Comparison of ENCODE assay signal across 17 cellular contexts in genomic region chr10:119677904-119678755, GRCh38. TPM values are rescaled to one million over a fixed set of nuclear protein-coding genes. Genes with fewer than 3 reads are reported as not detected.
DNase-seq lines count a peak whose midpoint lies in the region; ATAC-seq and TF ChIP-seq lines count a peak whose summit lies in the region.
"Had no signal": no experiment of that assay in that cellular context is flagged by ENCODE, and none has a peak within 500 bp of the region (broad histone marks: within the 10 kb centered on the region; RNA-seq: fewer than 3 reads in every experiment).

No MANE protein-coding gene starts in this region.

- H3K36me3 ChIP-seq in left ventricle myocardium inferior (peaks cover 49% of the 10 kb centered on the region), mammary epithelial cell (ENCODE audit: insufficient read depth, low read length) (peaks cover 23% of the 10 kb centered on the region), muscle layer of duodenum (ENCODE audit: control insufficient read depth in 1 of 2, insufficient read depth in 2 of 2, low read length in 2 of 2) (peaks cover 22 to 37% of the 10 kb centered on the region in 2 donors), aorta (ENCODE audit: control insufficient read depth in 1 of 2, insufficient read depth in 2 of 2, low read length in 1 of 2) (peaks cover 2 to 8% of the 10 kb centered on the region in 2 donors)

- dilution Hi-C loops in mammary epithelial cell (cut with HindIII; ENCODE audit: low sequenced_read_pairs) = no loop called here

- no peak overlapping the region for H2AFZ ChIP-seq in mammary epithelial cell (ENCODE audit: low read depth, low read length)

- H4K20me1 ChIP-seq in mammary epithelial cell (ENCODE audit: insufficient read depth, low read length) = no peaks in the 10 kb centered on the region

- H3K4me3 ChIP-seq in left ventricle myocardium inferior (no peak overlapping the region), mammary epithelial cell (replicated peaks in 1 of 3; ENCODE audit: insufficient read depth in 1 of 3, low read depth in 2 of 3, low read length in 3 of 3) (no peak overlapping the region), muscle layer of duodenum (ENCODE audit: low read depth in 1 of 2, low read length in 2 of 2) (no peak overlapping the region), aorta (ENCODE audit: low read length in 2 of 2) (no peak overlapping the region)

- ATAC-seq in Right ventricle myocardium superior (ENCODE audit: poor library complexity) (no peak), aorta (ENCODE audit: low FRiP score) (no peak), GM18519 (IDR thresholded peaks at IDR 0.05; ENCODE audit: low FRiP score, unreplicated experiment) (no peak), GM18505 (IDR thresholded peaks at IDR 0.05; ENCODE audit: unreplicated experiment) (no peak)

- no peak overlapping the region for H3K4me2 ChIP-seq in mammary epithelial cell (ENCODE audit: insufficient read depth, low read depth, low read length)

- no TSS peak for BruUV-seq in mammary epithelial cell (replicated peaks; lab: Mats Ljungman, UMichigan)

- in situ Hi-C loops in mammary epithelial cell (cut with MboI; ENCODE audit: low sequenced_read_pairs in 2 of 2) = no loop called here

- H3K27me3 ChIP-seq in left ventricle myocardium inferior (ENCODE audit: low read depth) = no peaks in the 10 kb centered on the region
- no peaks in the 10 kb centered on the region for H3K27me3 ChIP-seq in mammary epithelial cell (ENCODE audit: insufficient read depth, low read length)
- no peaks in the 10 kb centered on the region for H3K27me3 ChIP-seq in muscle layer of duodenum (ENCODE audit: low read depth, low read length)
- H3K27me3 ChIP-seq in aorta (ENCODE audit: control insufficient read depth in 1 of 2, insufficient read depth in 2 of 2, low read length in 1 of 2) = no peaks in the 10 kb centered on the region

- H3K4me1 ChIP-seq in left ventricle myocardium inferior = peaks cover 53% of the 10 kb centered on the region
- H3K4me1 ChIP-seq in mammary epithelial cell (ENCODE audit: insufficient read depth, low read length) = peaks cover 65% of the 10 kb centered on the region
- peaks cover 0 to 3% of the 10 kb centered on the region in 2 donors for H3K4me1 ChIP-seq in muscle layer of duodenum (ENCODE audit: control insufficient read depth in 1 of 2, insufficient read depth in 2 of 2, low read length in 2 of 2)
- H3K4me1 ChIP-seq in aorta (ENCODE audit: control insufficient read depth in 1 of 2, insufficient read depth in 2 of 2, low read length in 2 of 2) = peaks cover 0 to 6% of the 10 kb centered on the region in 2 donors

- DNase-seq in left ventricle myocardium inferior = no peak
- DNase-seq in Right ventricle myocardium superior = no peak
- DNase-seq in mammary epithelial cell = no peak
- DNase-seq in aorta = no peak
- DNase-seq in effector CD4-positive, alpha-beta T cell = no peak
- DNase-seq: CD4-positive, alpha-beta memory T cell; DND-41; NCI-H1048; NCI-H2171; NCI-H774; occipital lobe; small intestine; T-helper 2 cell; trophoblast cell had no signal

- TF ChIP-seq CTCF in left ventricle myocardium inferior (IDR thresholded peaks at IDR 0.05; ENCODE audit: borderline replicate concordance) (no peak), mammary epithelial cell (conservative IDR thresholded peaks at IDR 0.05 in 1 of 2, IDR thresholded peaks at IDR 0.05 in 1 of 2; ENCODE audit: extremely low read depth in 1 of 2, insufficient read depth in 1 of 2, low read depth in 1 of 2, low read length in 2 of 2) (no peak)

- no peaks in the 10 kb centered on the region for H3K9me3 ChIP-seq in left ventricle myocardium inferior (replicated peaks)
- H3K9me3 ChIP-seq in mammary epithelial cell (replicated peaks; ENCODE audit: insufficient read depth, low read length) = no peaks in the 10 kb centered on the region
- no peaks in the 10 kb centered on the region for H3K9me3 ChIP-seq in muscle layer of duodenum (ENCODE audit: control insufficient read depth in 1 of 2, low read length in 2 of 2)
- no peaks in the 10 kb centered on the region for H3K9me3 ChIP-seq in aorta (ENCODE audit: control insufficient read depth, low read length)

- peaks cover 35% of the 10 kb centered on the region for H3K79me2 ChIP-seq in mammary epithelial cell (ENCODE audit: insufficient read depth, low read length)

- TF ChIP-seq POLR2A in GM18505 (IDR thresholded peaks at IDR 0.05; ENCODE audit: borderline replicate concordance, extremely low read depth, insufficient read depth, insufficient read length) = no peak

- H3K27ac ChIP-seq in left ventricle myocardium inferior (replicated peaks) = peak overlapping the region; percentile 77
- H3K27ac ChIP-seq in mammary epithelial cell (ENCODE audit: insufficient read depth, low read depth, low read length) = peak overlapping the region; percentile 92
- peak overlapping the region; percentile 60 for H3K27ac ChIP-seq in muscle layer of duodenum (ENCODE audit: low read length)
- H3K27ac ChIP-seq in aorta (ENCODE audit: low read depth in 1 of 2, low read length in 2 of 2) = peak overlapping the region; percentile 58 to 89

- WGBS in mammary epithelial cell (ENCODE audit: low coverage, missing lambda C conversion rate) = 96% methylated on average over 11 of the region's 13 CpGs
- WGBS in aorta, 2 donors = 86 to 88% methylated on average over 13 of the region's 13 CpGs

- CTCF ChIA-PET in mammary epithelial cell (lab: Charles Lee; ENCODE audit: low non-redundant PET) = interaction anchor here (0.6 kb wide), 1 partner anchor 240 kb away, joined by 19 read pairs; no protein-coding TSS in a partner anchor

- intact Hi-C loops in left ventricle myocardium inferior (cut with micrococcal nuclease) (no loop called here), Right ventricle myocardium superior (cut with DNase I) (no loop called here), mammary epithelial cell (cut with micrococcal nuclease) (no loop called here), aorta (cut with DNase I) (loop anchor here in 1 of 2 donors (2.0 kb wide), 1 partner anchor 19 kb away; no protein-coding TSS in a partner anchor)

- no peak overlapping the region for H3K9ac ChIP-seq in mammary epithelial cell (ENCODE audit: insufficient read depth, low read length)

RNA-seq across cellular contexts. Expression of gene BAG3, which starts 26.9 kb away (rescaled TPM):
- 164 TPM for total RNA-seq in left ventricle myocardium inferior
- total RNA-seq in Right ventricle myocardium superior = 153 TPM
- 100 to 1,000 TPM in 1 of 2 donors, 10 to 100 TPM in 1; 41.0 to 117 TPM for total RNA-seq in mammary epithelial cell
- 43.5 TPM for polyA plus RNA-seq in mammary epithelial cell
- 89.4 TPM for polyA minus RNA-seq in mammary epithelial cell
- total RNA-seq in aorta = 10 to 100 TPM; 65.8 to 85.1 TPM
- 10 to 100 TPM; 16.3 to 26.5 TPM for polyA plus RNA-seq in aorta

RNA-seq across cellular contexts. Expression of gene INPP5F, which starts 47.7 kb away (rescaled TPM):
- total RNA-seq in left ventricle myocardium inferior (4.9 TPM), Right ventricle myocardium superior (4.5 TPM), mammary epithelial cell (10 to 100 TPM; 19.3 to 22.1 TPM), aorta (10 to 100 TPM; 23.1 to 23.9 TPM)
- polyA plus RNA-seq in mammary epithelial cell (9.8 TPM), aorta (10 to 100 TPM in 1 of 2 donors, 1 to 10 TPM in 1; 6.9 to 13.4 TPM)
- 12.5 TPM for polyA minus RNA-seq in mammary epithelial cell
